16 cellular contexts compared by ENCODE assay signal in the genomic region with DNA sequence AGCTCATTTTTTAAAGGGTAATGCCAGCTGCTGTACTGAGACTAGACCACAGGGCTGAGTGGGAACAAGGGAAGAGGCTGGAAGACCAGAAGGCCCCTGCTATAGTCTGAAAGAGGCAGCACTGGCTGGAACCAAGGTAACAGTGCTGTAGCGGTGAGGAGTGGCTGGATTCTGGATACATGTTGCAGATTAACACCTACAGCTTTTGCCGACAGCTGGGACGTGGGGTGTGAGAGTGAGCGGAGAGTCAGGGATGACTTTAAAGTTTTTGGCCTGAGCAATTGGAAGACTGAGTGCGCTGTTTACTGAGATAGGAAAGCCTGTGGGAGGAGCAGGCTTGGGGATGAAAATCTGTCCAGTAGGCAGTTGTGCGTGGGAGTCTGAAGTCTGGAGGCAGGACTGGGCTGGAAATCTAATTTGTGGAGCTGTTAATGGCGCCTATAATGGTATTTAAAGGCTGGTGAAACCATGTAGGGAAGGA. TPM values are rescaled to one million over a fixed set of nuclear protein-coding genes. Genes with fewer than 3 reads are reported as not detected.
DNase-seq lines count a peak whose midpoint lies in the region; ATAC-seq and TF ChIP-seq lines count a peak whose summit lies in the region.
"Had no signal": no experiment of that assay in that cellular context is flagged by ENCODE, and none has a peak within 500 bp of the region (broad histone marks: within the 10 kb centered on the region; RNA-seq: fewer than 3 reads in every experiment).

No MANE protein-coding gene starts in this region.

- H3K4me3 ChIP-seq in tibial artery, result no peak overlapping the region
- H3K4me3 ChIP-seq: coronary artery, HAP-1 had no signal

- POLR2A ChIA-PET in RWPE1 (lab: Yijun Ruan, JAX; ENCODE audit: low non-redundant PET), result no interaction called here

- intact Hi-C loops in left cardiac atrium (cut with DNase I) (loop anchor here (1.0 to 10.0 kb wide), 2 partner anchors 39 to 69 kb away; partner anchors contain the start of gene AQP3 (in 1 of the 2)), tibial artery (cut with DNase I; ENCODE audit: low total_unique reads) (loop anchor here (5.0 kb wide), 1 partner anchor 41 kb away; no protein-coding TSS in a partner anchor)

- CTCF ChIA-PET in RWPE1 (lab: Yijun Ruan, JAX), result interaction anchor here (1.1 to 4.0 kb wide), 6 partner anchors 28 to 345 kb away, joined by 3 to 33 read pairs (median 6); partner anchors contain the start of gene NOL6

- DNase-seq in Ammon's horn (ENCODE audit: low spot score) (peak; percentile 62), RWPE1 (ENCODE audit: low spot score) (no peak), left cardiac atrium (no peak), omental fat pad (ENCODE audit: low spot score) (no peak), GM19238 (ENCODE audit: insufficient read length, low spot score) (no peak), tibial artery (no peak)
- DNase-seq: activated naive CD4-positive, alpha-beta T cell; islet precursor cell; NCI-H1105 treated with DMSO at 0.1 percent for 48 hours; NCI-H524 treated with DMSO at 0.1 percent for 48 hours; RPMI8226 had no signal

- TF ChIP-seq CTCF in RWPE1 (conservative IDR thresholded peaks at IDR 0.05; ENCODE audit: low read depth) (no peak), omental fat pad (IDR thresholded peaks at IDR 0.05) (no peak), tibial artery (IDR thresholded peaks at IDR 0.05) (no peak)

- H3K36me3 ChIP-seq in tibial artery, result peaks cover 8 to 21% (median 9%) of the 10 kb centered on the region in 3 donors

- ATAC-seq in left cardiac atrium (peak; percentile 27 to 78), omental fat pad (ENCODE audit: low FRiP score) (peak; percentile 62), GM19023 (IDR thresholded peaks at IDR 0.05; ENCODE audit: unreplicated experiment) (no peak), GM18873 (IDR thresholded peaks at IDR 0.05; ENCODE audit: low FRiP score, unreplicated experiment) (no peak)
- ATAC-seq: natural killer cell treated with Interleukin-12 subunit alpha and Interleukin-12 subunit beta and Interleukin-15 and Interleukin-18, amount 100 ng/mL, for 72 hours had no signal

- H3K4me1 ChIP-seq in tibial artery, result peaks cover 0 to 6% (median 0%) of the 10 kb centered on the region in 4 donors

- H3K27ac ChIP-seq in RWPE1 (peak overlapping the region; percentile 30), tibial artery (peak overlapping the region in 1 of 2 donors; percentile 45)

- no peaks in the 10 kb centered on the region for H3K27me3 ChIP-seq in tibial artery

- H3K9me3 ChIP-seq in tibial artery, result no peaks in the 10 kb centered on the region
- H3K9me3 ChIP-seq: HAP-1 had no signal

RNA-seq across cellular contexts. Expression of gene AQP7, which starts 26.5 kb away (rescaled TPM):
- 100 to 1,000 TPM in 1 of 2 donors, 10 to 100 TPM in 1; 51.8 to 123 TPM for total RNA-seq in left cardiac atrium
- 100 to 1,000 TPM; 128 to 466 (median 169) TPM for total RNA-seq in omental fat pad
- total RNA-seq: natural killer cell treated with Interleukin-12 subunit alpha and Interleukin-12 subunit beta and Interleukin-15 and Interleukin-18, amount 100 ng/mL, for 72 hours had no signal

Comparison
In these comparisons a context has a peak if more than half of its experiments do, and no peak if none do; other contexts are left out.
1. ATAC-seq: peak in left cardiac atrium (2 of 2) and omental fat pad (single experiment); none in GM19023 (single experiment) and GM18873 (single experiment).